Comparison of ENCODE assay signal across 8 cellular contexts in genomic region chr1:229627003-229627402, GRCh38. TPM values are rescaled to one million over a fixed set of nuclear protein-coding genes. Genes with fewer than 3 reads are reported as not detected.
DNase-seq lines count a peak whose midpoint lies in the region; ATAC-seq and TF ChIP-seq lines count a peak whose summit lies in the region.

No MANE protein-coding gene starts in this region.

- H3K27ac ChIP-seq in SK-N-SH (ENCODE audit: low read depth in 2 of 2, low read length in 1 of 2) (no peak overlapping the region), hepatocyte (peak overlapping the region; percentile 78)

- under 1% methylated on average over 4 of the region's 4 CpGs for WGBS in SK-N-SH (ENCODE audit: low lambda C conversion rate)
- WGBS in hepatocyte (ENCODE audit: low lambda C conversion rate, missing lambda C conversion rate), result 9% methylated on average over 4 of the region's 4 CpGs

- H3K4me2 ChIP-seq in SK-N-SH (peak overlapping the region; percentile 92), hepatocyte (peak overlapping the region; percentile 77)

- peak overlapping the region; percentile 98 to 99 for H3K4me3 ChIP-seq in SK-N-SH (ENCODE audit: low read depth in 2 of 2, low read length in 1 of 2)
- peak overlapping the region; percentile 71 for H3K4me3 ChIP-seq in WI38 (ENCODE audit: low read depth, low read length)
- H3K4me3 ChIP-seq in hepatocyte, result peak overlapping the region; percentile 91

- H3K27me3 ChIP-seq in SK-N-SH (ENCODE audit: insufficient read depth) (no peaks in the 10 kb centered on the region), hepatocyte (no peaks in the 10 kb centered on the region)

- H2AFZ ChIP-seq in SK-N-SH (ENCODE audit: low read depth), result peak overlapping the region; percentile 82; the same call in 1 of the 2 replicates
- H2AFZ ChIP-seq in hepatocyte, result peak overlapping the region; percentile 93

- peak overlapping the region; percentile 52 for H3K27ac Mint-ChIP-seq in stimulated activated naive B cell treated with anti-CD40 and anti-IgM and Interleukin-4, amounts not matched to agents 10 μg/mL and 1 μg/mL and 100 μg/mL, for 72 hours

- peak overlapping the region; percentile 99 to 100 for H3K4me3 Mint-ChIP-seq in stimulated activated naive B cell treated with anti-CD40 and anti-IgM and Interleukin-4, amounts not matched to agents 10 μg/mL and 1 μg/mL and 100 μg/mL, for 72 hours

- H3K4me1 ChIP-seq in SK-N-SH (ENCODE audit: control insufficient read depth in 1 of 2, insufficient read depth in 2 of 2, low read depth in 1 of 2, low read length in 1 of 2) (peaks cover 5 to 22% of the 10 kb centered on the region in 2 experiments; a peak in 3 of 4 replicates), hepatocyte (ENCODE audit: insufficient read depth) (peaks cover 21% of the 10 kb centered on the region)

- H3K27me3 Mint-ChIP-seq in stimulated activated naive B cell treated with anti-CD40 and anti-IgM and Interleukin-4, amounts not matched to agents 10 μg/mL and 1 μg/mL and 100 μg/mL, for 72 hours, result no peaks in the 10 kb centered on the region

- H3K9me2 ChIP-seq in SK-N-SH, result no peaks in the 10 kb centered on the region
- no peaks in the 10 kb centered on the region for H3K9me2 ChIP-seq in hepatocyte (replicated peaks; ENCODE audit: insufficient read depth)

- DNase-seq in SK-N-SH (no peak), hepatocyte (ENCODE audit: low spot score) (no peak)
- no peak for DNase-seq in stimulated activated naive B cell treated with anti-CD40 and anti-IgM and Interleukin-4, amounts not matched to agents 10 μg/mL and 1 μg/mL and 100 μg/mL, for 72 hours
- DNase-seq in stimulated activated CD4-positive, alpha-beta T cell treated with anti-CD3 and anti-CD28 coated beads, Interleukin-4, amount 100 ng/mL, for 24 hours, result no peak

- H3K36me3 ChIP-seq in SK-N-SH (replicated peaks in 1 of 2; ENCODE audit: control insufficient read depth in 1 of 2, insufficient read depth in 2 of 2, low read length in 1 of 2) (peaks cover 2 to 14% of the 10 kb centered on the region in 2 experiments), hepatocyte (replicated peaks; ENCODE audit: insufficient read depth, low read depth) (no peaks in the 10 kb centered on the region)

- TF ChIP-seq CTCF in SK-N-SH (IDR thresholded peaks at IDR 0.05) (no peak), WI38 (IDR thresholded peaks at IDR 0.05; ENCODE audit: low read depth, low read length) (no peak), hepatocyte (IDR thresholded peaks at IDR 0.05; ENCODE audit: poor library complexity) (no peak)

- ATAC-seq in SK-N-SH treated with all-trans-retinoic acid at 6 μM for 48 hours (no peak), GM18867 (IDR thresholded peaks at IDR 0.05; ENCODE audit: unreplicated experiment) (no peak), GM18858 (IDR thresholded peaks at IDR 0.05; ENCODE audit: unreplicated experiment) (no peak)
- ATAC-seq in stimulated activated naive B cell treated with anti-CD40 and anti-IgM and Interleukin-4, amounts not matched to agents 10 μg/mL and 1 μg/mL and 100 μg/mL, for 72 hours (replicated peaks), result no peak

- H3K9ac ChIP-seq in SK-N-SH, result peak overlapping the region; percentile 72

- H4K20me1 ChIP-seq in SK-N-SH (ENCODE audit: insufficient read depth), result peaks cover 34% of the 10 kb centered on the region
- peaks cover 31% of the 10 kb centered on the region for H4K20me1 ChIP-seq in hepatocyte (ENCODE audit: insufficient read depth, poor library complexity, severe bottlenecking)

- no peak for TF ChIP-seq RAD21 in SK-N-SH (IDR thresholded peaks at IDR 0.05; ENCODE audit: low read length)

- H3K9me3 ChIP-seq in SK-N-SH, result no peaks in the 10 kb centered on the region
- no peaks in the 10 kb centered on the region for H3K9me3 ChIP-seq in hepatocyte (ENCODE audit: low read depth)

- CTCF ChIA-PET in SK-N-SH (lab: Yijun Ruan, JAX), result interaction anchor here (0.7 to 5.1 kb wide), 2 partner anchors 33 to 69 kb away, joined by 3 to 42 read pairs; partner anchors contain the start of gene ABCB10

- no peaks in the 10 kb centered on the region for H3K9me3 Mint-ChIP-seq in stimulated activated naive B cell treated with anti-CD40 and anti-IgM and Interleukin-4, amounts not matched to agents 10 μg/mL and 1 μg/mL and 100 μg/mL, for 72 hours

- H3F3A ChIP-seq in SK-N-SH (replicated peaks; ENCODE audit: insufficient read depth), result no peaks in the 10 kb centered on the region

- H3K79me2 ChIP-seq in SK-N-SH (ENCODE audit: insufficient read depth) (peaks cover 91% of the 10 kb centered on the region), hepatocyte (peaks cover 82% of the 10 kb centered on the region)

- peaks cover 23 to 59% of the 10 kb centered on the region in 2 donors for H3K4me1 Mint-ChIP-seq in stimulated activated naive B cell treated with anti-CD40 and anti-IgM and Interleukin-4, amounts not matched to agents 10 μg/mL and 1 μg/mL and 100 μg/mL, for 72 hours

- H3K36me3 Mint-ChIP-seq in stimulated activated naive B cell treated with anti-CD40 and anti-IgM and Interleukin-4, amounts not matched to agents 10 μg/mL and 1 μg/mL and 100 μg/mL, for 72 hours, result peaks cover 18 to 46% of the 10 kb centered on the region in 2 donors

- TF ChIP-seq EP300 in SK-N-SH (IDR thresholded peaks at IDR 0.05; ENCODE audit: borderline replicate concordance in 1 of 2, low read depth in 1 of 2, low read length in 1 of 2), result no peak

- POLR2A ChIA-PET in SK-N-SH (lab: Yijun Ruan, JAX), result interaction anchor here (1.8 kb wide), 1 partner anchor 68 kb away, joined by 4 read pairs; the partner anchor contains the start of gene ABCB10

TF ChIP-seq in SK-N-SH, 30 proteins besides CTCF, POLR2A, EP300 and RAD21 (continues in another document):
- TF ChIP-seq FOXJ3 (CRISPR knock-in tag; IDR thresholded peaks at IDR 0.05), result no peak
- TF ChIP-seq MXI1 (IDR thresholded peaks at IDR 0.05; ENCODE audit: low read depth, low read length), result no peak
- TF ChIP-seq USF2 (IDR thresholded peaks at IDR 0.05; ENCODE audit: borderline replicate concordance, low read depth, low read length), result no peak
- TF ChIP-seq EZH2phosphoT487 (IDR thresholded peaks at IDR 0.05; ENCODE audit: borderline replicate concordance, low read depth), result no peak

TF ChIP-seq in SK-N-SH treated with all-trans-retinoic acid at 6 μM for 48 hours, 23 proteins besides CTCF, POLR2A, EP300 and RAD21:
- TF ChIP-seq TOX (CRISPR knock-in tag; IDR thresholded peaks at IDR 0.05; ENCODE audit: borderline replicate concordance) (no peak), POU6F1 (CRISPR knock-in tag; IDR thresholded peaks at IDR 0.05; ENCODE audit: borderline replicate concordance, low read depth) (no peak), ZNF70 (CRISPR knock-in tag; IDR thresholded peaks at IDR 0.05) (no peak), CREB5 (CRISPR knock-in tag; IDR thresholded peaks at IDR 0.05; ENCODE audit: low read depth) (no peak), ZFP30 (CRISPR knock-in tag; IDR thresholded peaks at IDR 0.05) (no peak), PATZ1 (CRISPR knock-in tag; IDR thresholded peaks at IDR 0.05; ENCODE audit: borderline replicate concordance) (no peak), ZNF8 (CRISPR knock-in tag; IDR thresholded peaks at IDR 0.05) (no peak), ZFP3 (CRISPR knock-in tag; IDR thresholded peaks at IDR 0.05) (no peak)

RNA-seq across cellular contexts. Expression of gene URB2, which starts 1.0 kb away (rescaled TPM):
- polyA plus RNA-seq in SK-N-SH (2012; rRNA removed) (8.2 and 11.3 TPM in 2 replicates), hepatocyte (3.0 and 4.6 TPM in 2 replicates)
- 5.7 and 8.1 TPM in 2 replicates for polyA plus RNA-seq in SK-N-SH (2012; cell fraction: cytosol; rRNA removed)
- 10.6 and 16.1 TPM in 2 replicates for polyA plus RNA-seq in SK-N-SH (2012; cell fraction: nucleus; rRNA removed)
- 7.2 and 12.4 TPM in 2 replicates for total RNA-seq in hepatocyte

RNA-seq across cellular contexts. Expression of gene TAF5L, which starts 1.1 kb away (rescaled TPM):
- polyA plus RNA-seq in SK-N-SH (2012; rRNA removed) (17.1 and 19.1 TPM in 2 replicates), hepatocyte (5.4 and 6.8 TPM in 2 replicates)
- 14.2 and 17.9 TPM in 2 replicates for polyA plus RNA-seq in SK-N-SH (2012; cell fraction: cytosol; rRNA removed)
- 21.3 and 25.7 TPM in 2 replicates for polyA plus RNA-seq in SK-N-SH (2012; cell fraction: nucleus; rRNA removed)
- total RNA-seq in hepatocyte, result 13.0 and 14.4 TPM in 2 replicates
